In the genomic region with DNA sequence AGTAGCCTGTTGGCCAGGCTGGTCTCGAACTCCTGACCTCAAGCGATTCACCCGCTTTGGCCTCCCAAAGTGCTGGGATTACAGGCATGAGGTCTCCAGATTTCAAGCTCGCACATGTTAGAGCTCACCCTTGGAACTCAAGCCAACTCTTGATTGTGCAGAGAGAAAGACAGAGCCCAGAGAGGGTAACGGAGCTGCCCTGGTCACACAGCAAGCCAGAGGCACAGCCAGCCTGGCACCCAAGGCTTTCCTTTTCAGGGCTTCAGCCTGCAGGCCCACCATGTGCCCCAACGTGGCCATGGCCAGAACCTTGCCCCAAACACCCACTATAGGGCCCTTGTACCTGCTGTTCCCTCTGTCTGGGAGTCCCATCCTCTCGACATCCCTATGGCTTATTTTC, we compare ENCODE assay signal across 8 cellular contexts.
"Had no signal": no experiment of that assay in that cellular context is flagged by ENCODE, and none has a peak within 500 bp of the region (broad histone marks: within the 10 kb centered on the region; RNA-seq: fewer than 3 reads in every experiment).

No MANE protein-coding gene starts in this region.

- H2AFZ ChIP-seq: GM23248 had no signal

- H3K4me3 Mint-ChIP-seq: H9, IgD-negative memory B cell had no signal

- H3K9ac ChIP-seq: GM23248 had no signal

- DNase-seq: GM23248, GOT3, H9, HCEC 1CT, KG1 had no signal

- H3K27ac Mint-ChIP-seq: H9 had no signal

- H3K4me3 ChIP-seq: GM23248 had no signal

- FAIRE-seq: H54 had no signal

- H3K4me1 Mint-ChIP-seq: H9, IgD-negative memory B cell had no signal

- H3K9me3 Mint-ChIP-seq: H9, IgD-negative memory B cell had no signal

- H3K27ac ChIP-seq: GM23248, HL-60 had no signal
